ENCODE assay signal across 1 cellular context in the genomic region with DNA sequence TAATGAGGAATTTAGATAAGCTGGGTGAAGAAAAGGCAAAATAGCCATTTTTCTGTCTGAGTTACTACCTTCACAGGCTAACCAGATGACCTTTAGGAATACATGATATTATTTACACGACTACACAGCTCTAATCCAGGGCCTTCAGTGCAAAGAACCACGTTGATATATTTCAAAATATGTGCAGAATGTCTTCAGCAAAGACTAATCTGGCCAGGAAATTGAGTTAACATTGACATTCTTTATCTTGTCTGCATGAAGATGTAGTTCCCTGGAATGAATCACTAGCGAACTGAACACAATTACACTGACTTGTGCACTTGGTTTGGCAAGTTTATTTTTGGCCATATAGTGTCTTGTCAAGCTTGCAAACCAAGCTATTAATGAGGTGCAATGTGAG.
TF ChIP-seq lines count a peak whose summit lies in the region.

No MANE protein-coding gene starts in this region.

TF ChIP-seq in IMR-90, 13 proteins besides CTCF, POLR2A, EP300 and RAD21:
- TF ChIP-seq RCOR1 (IDR thresholded peaks at IDR 0.05; ENCODE audit: insufficient replicate concordance, low read length) (no peak), CEBPB (IDR thresholded peaks at IDR 0.05; ENCODE audit: low read depth, low read length) (no peak), RFX5 (IDR thresholded peaks at IDR 0.05; ENCODE audit: low read depth, low read length) (no peak), CHD1 (IDR thresholded peaks at IDR 0.05; ENCODE audit: low read depth, low read length) (no peak), MAZ (IDR thresholded peaks at IDR 0.05; ENCODE audit: borderline replicate concordance, low read depth, low read length) (no peak), FOS (IDR thresholded peaks at IDR 0.05; ENCODE audit: low read depth, low read length) (no peak), MAFK (IDR thresholded peaks at IDR 0.05; ENCODE audit: low read depth, low read length) (no peak), MXI1 (IDR thresholded peaks at IDR 0.05; ENCODE audit: borderline replicate concordance, low read depth, low read length) (no peak), NFE2L2 (IDR thresholded peaks at IDR 0.05; ENCODE audit: low read depth, low read length) (no peak), SMC3 (IDR thresholded peaks at IDR 0.05; ENCODE audit: low read depth, low read length) (no peak), BHLHE40 (IDR thresholded peaks at IDR 0.05; ENCODE audit: low read depth, low read length) (no peak)
- TF ChIP-seq, protein P1, sequence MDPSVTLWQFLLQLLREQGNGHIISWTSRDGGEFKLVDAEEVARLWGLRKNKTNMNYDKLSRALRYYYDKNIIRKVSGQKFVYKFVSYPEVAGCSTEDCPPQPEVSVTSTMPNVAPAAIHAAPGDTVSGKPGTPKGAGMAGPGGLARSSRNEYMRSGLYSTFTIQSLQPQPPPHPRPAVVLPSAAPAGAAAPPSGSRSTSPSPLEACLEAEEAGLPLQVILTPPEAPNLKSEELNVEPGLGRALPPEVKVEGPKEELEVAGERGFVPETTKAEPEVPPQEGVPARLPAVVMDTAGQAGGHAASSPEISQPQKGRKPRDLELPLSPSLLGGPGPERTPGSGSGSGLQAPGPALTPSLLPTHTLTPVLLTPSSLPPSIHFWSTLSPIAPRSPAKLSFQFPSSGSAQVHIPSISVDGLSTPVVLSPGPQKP (IDR thresholded peaks at IDR 0.05; ENCODE audit: borderline replicate concordance, low read depth, low read length), result no peak
- TF ChIP-seq, protein P2, sequence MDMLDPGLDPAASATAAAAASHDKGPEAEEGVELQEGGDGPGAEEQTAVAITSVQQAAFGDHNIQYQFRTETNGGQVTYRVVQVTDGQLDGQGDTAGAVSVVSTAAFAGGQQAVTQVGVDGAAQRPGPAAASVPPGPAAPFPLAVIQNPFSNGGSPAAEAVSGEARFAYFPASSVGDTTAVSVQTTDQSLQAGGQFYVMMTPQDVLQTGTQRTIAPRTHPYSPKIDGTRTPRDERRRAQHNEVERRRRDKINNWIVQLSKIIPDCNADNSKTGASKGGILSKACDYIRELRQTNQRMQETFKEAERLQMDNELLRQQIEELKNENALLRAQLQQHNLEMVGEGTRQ (IDR thresholded peaks at IDR 0.05; ENCODE audit: low read depth, low read length), result no peak
TF ChIP-seq in IMR-90: peak in this region for 0.
